In the genomic region with DNA sequence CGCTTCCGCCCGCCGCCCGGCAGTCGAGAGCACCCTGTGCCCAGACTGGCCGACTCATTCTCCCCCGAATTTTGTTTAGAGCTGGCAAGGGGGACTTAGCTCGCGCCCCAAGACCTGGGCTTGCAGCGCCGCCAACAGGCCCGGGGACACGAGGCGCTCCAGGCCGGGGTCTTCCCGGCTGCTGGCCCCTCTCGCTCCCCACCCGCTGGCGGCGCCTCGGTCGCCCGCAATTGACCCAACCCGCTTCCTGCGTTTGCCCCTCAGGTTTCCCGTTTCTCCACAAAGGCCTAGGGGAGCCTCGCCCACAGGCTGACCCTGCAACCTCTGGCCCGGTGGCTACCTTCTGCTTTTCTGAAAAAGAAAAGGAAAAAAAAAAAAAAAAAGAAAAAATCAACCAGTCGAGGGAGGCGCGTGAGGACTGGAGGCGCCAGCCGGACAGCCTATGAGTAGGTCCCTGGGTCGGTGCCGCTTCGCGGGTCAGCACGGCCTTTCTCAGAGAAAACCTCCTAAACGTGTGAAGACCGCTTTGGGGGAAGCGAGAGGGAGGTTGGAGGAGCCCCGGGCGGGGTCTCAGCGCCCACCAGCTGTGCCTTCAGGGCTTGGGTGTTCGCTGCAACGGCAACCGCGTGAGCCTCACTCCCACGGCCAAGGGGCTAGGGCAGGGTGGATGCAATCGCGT, we compare ENCODE assay signal across 14 cellular contexts. TPM values are rescaled to one million over a fixed set of nuclear protein-coding genes. Genes with fewer than 3 reads are reported as not detected.
DNase-seq lines count a peak whose midpoint lies in the region; ATAC-seq and TF ChIP-seq lines count a peak whose summit lies in the region.
"Had no signal": no experiment of that assay in that cellular context is flagged by ENCODE, and none has a peak within 500 bp of the region (broad histone marks: within the 10 kb centered on the region; RNA-seq: fewer than 3 reads in every experiment).

No MANE protein-coding gene starts in this region.

- H2BK12ac ChIP-seq in neuronal stem cell (ENCODE audit: low read length): no peak overlapping the region

- H2BK120ac ChIP-seq in neuronal stem cell (ENCODE audit: low read depth, low read length): no peak overlapping the region

- DNase-seq in ELF-1 (ENCODE audit: low read depth, low spot score) (peak; percentile 63), endothelial cell (ENCODE audit: low spot score) (peak; percentile 57), neuronal stem cell (ENCODE audit: low spot score) (no peak), ascending aorta (ENCODE audit: low spot score in 2 of 2) (no peak)
- DNase-seq in stimulated activated CD8-positive, alpha-beta memory T cell treated with anti-CD3 and anti-CD28 coated beads, Interleukin-4, amount 100 ng/mL, for 48 hours: no peak
- DNase-seq: midbrain; NCI-H2171 treated with DMSO at 0.1 percent for 48 hours; stimulated activated CD4-positive, alpha-beta T cell treated with anti-CD3 and anti-CD28 coated beads, Interleukin-4, amount 100 ng/mL, for 4 hours had no signal

- H3K27ac Mint-ChIP-seq in endothelial cell (ENCODE audit: unreplicated experiment): no peak overlapping the region

- no peaks in the 10 kb centered on the region for H3K79me1 ChIP-seq in neuronal stem cell (ENCODE audit: low read depth, low read length)

- H3K4me1 Mint-ChIP-seq in endothelial cell (ENCODE audit: unreplicated experiment): peaks cover 53% of the 10 kb centered on the region

- ATAC-seq in GM21360 (IDR thresholded peaks at IDR 0.05; ENCODE audit: unreplicated experiment): no peak
- ATAC-seq: activated CD4-positive, CD25-positive, alpha-beta regulatory T cell treated with anti-CD3 and anti-CD28 coated beads, Interleukin-2, amount 50 U/mL, for 24 hours had no signal

- no peak overlapping the region for H2AK5ac ChIP-seq in neuronal stem cell (ENCODE audit: low read depth, low read length)

- H3K9ac ChIP-seq in HUES48 (ENCODE audit: low read depth, low read length): no peak overlapping the region
- H3K9ac ChIP-seq in neuronal stem cell (ENCODE audit: low read depth, low read length, poor library complexity): no peak overlapping the region

- peaks cover 100% of the 10 kb centered on the region for H3K27me3 ChIP-seq in HUES48 (ENCODE audit: control insufficient read depth, insufficient read depth, low read length)
- peaks cover 46 to 98% (median 90%) of the 10 kb centered on the region in 3 experiments for H3K27me3 ChIP-seq in neuronal stem cell (ENCODE audit: control insufficient read depth in 3 of 3, insufficient read depth in 3 of 3, low read depth in 1 of 3, low read length in 3 of 3)
- H3K27me3 ChIP-seq in ascending aorta: peaks cover 59% of the 10 kb centered on the region

- TF ChIP-seq CTCF in endothelial cell (IDR thresholded peaks at IDR 0.05; ENCODE audit: unreplicated experiment) (no peak), ascending aorta (IDR thresholded peaks at IDR 0.05) (no peak)

- H3K9me3 ChIP-seq in HUES48 (ENCODE audit: control insufficient read depth, insufficient read depth, low read length) (no peaks in the 10 kb centered on the region), neuronal stem cell (replicated peaks in 1 of 2; ENCODE audit: control insufficient read depth in 2 of 2, insufficient read depth in 1 of 2, low read depth in 1 of 2, low read length in 2 of 2) (peaks cover 2 to 9% of the 10 kb centered on the region in 2 donors), ascending aorta (no peaks in the 10 kb centered on the region)

- H4K91ac ChIP-seq in neuronal stem cell (ENCODE audit: low read depth, low read length, poor library complexity): no peak overlapping the region

- H4K8ac ChIP-seq in neuronal stem cell (ENCODE audit: low read depth, low read length): no peak overlapping the region

- no peak overlapping the region for H2BK15ac ChIP-seq in neuronal stem cell (ENCODE audit: low read length)

- H3K9me3 Mint-ChIP-seq in endothelial cell (ENCODE audit: unreplicated experiment): no peaks in the 10 kb centered on the region

- peak overlapping the region; percentile 88 for H2AFZ ChIP-seq in neuronal stem cell (ENCODE audit: low read length)

- peak overlapping the region; percentile 60 for H3K18ac ChIP-seq in neuronal stem cell (ENCODE audit: low read length)

- H3K27me3 Mint-ChIP-seq in endothelial cell (ENCODE audit: unreplicated experiment): peaks cover 24% of the 10 kb centered on the region

- H3K4me1 ChIP-seq in HUES48 (ENCODE audit: control insufficient read depth, insufficient read depth, low read length): peaks cover 43% of the 10 kb centered on the region
- H3K4me1 ChIP-seq in neuronal stem cell (ENCODE audit: control insufficient read depth in 2 of 2, insufficient read depth in 1 of 2, low read depth in 1 of 2, low read length in 2 of 2): peaks cover 11 to 21% of the 10 kb centered on the region in 2 donors
- peaks cover 12 to 38% of the 10 kb centered on the region in 2 donors for H3K4me1 ChIP-seq in ascending aorta

- H3K36me3 Mint-ChIP-seq in endothelial cell (ENCODE audit: low read depth, unreplicated experiment): peaks cover 8% of the 10 kb centered on the region

- no peak overlapping the region for H3K4ac ChIP-seq in neuronal stem cell (ENCODE audit: low read length)

- WGBS in neuronal stem cell (ENCODE audit: extremely low coverage in 2 of 2, insufficient read length in 2 of 2, insufficient replicate concordance in 1 of 2), 2 donors: no CpG with 5 or more reads among the region's 52 CpGs

- peak overlapping the region; percentile 16; the same call in 1 of the 2 replicates for H3K4me3 ChIP-seq in HUES48 (ENCODE audit: low read depth, low read length)
- H3K4me3 ChIP-seq in neuronal stem cell (ENCODE audit: low read length in 2 of 2): peak overlapping the region in 1 of 2 donors; percentile 33
- H3K4me3 ChIP-seq in ascending aorta: no peak overlapping the region

- peak overlapping the region; percentile 37 for H3K4me3 Mint-ChIP-seq in endothelial cell (ENCODE audit: unreplicated experiment)

- no peak overlapping the region for H3K23ac ChIP-seq in neuronal stem cell (ENCODE audit: low read depth, low read length, poor library complexity)

- no peak overlapping the region for H2BK5ac ChIP-seq in neuronal stem cell (ENCODE audit: low read length)

- no peak overlapping the region for H3K14ac ChIP-seq in neuronal stem cell (ENCODE audit: low read length)

- peak overlapping the region; percentile 75 for H3K4me2 ChIP-seq in neuronal stem cell (ENCODE audit: insufficient read depth, low read length, poor library complexity, severe bottlenecking)

- intact Hi-C loops in ascending aorta (cut with DNase I): loop anchor here (5.0 kb wide), 1 partner anchor 388 kb away; no protein-coding TSS in a partner anchor

- H3K27ac ChIP-seq in HUES48 (ENCODE audit: low read depth, low read length): no peak overlapping the region
- no peak overlapping the region for H3K27ac ChIP-seq in neuronal stem cell (replicated peaks; ENCODE audit: low read length)
- H3K27ac ChIP-seq in ascending aorta: no peak overlapping the region
- H3K27ac ChIP-seq: C4-2B had no signal

- H3K36me3 ChIP-seq in HUES48 (ENCODE audit: control insufficient read depth, insufficient read depth, low read length): no peaks in the 10 kb centered on the region
- no peaks in the 10 kb centered on the region for H3K36me3 ChIP-seq in neuronal stem cell (replicated peaks in 1 of 2; ENCODE audit: control insufficient read depth in 2 of 2, insufficient read depth in 2 of 2, low read length in 2 of 2)
- H3K36me3 ChIP-seq in ascending aorta: no peaks in the 10 kb centered on the region

RNA-seq across cellular contexts. Expression of gene FOXL2, which starts 7.2 kb away (rescaled TPM):
- total RNA-seq in endothelial cell (ENCODE audit: unreplicated experiment): 6.8 TPM
- polyA plus RNA-seq in neuronal stem cell (2013, experiment 1 of 2): 0.04 TPM
- polyA plus RNA-seq in neuronal stem cell (2013, experiment 2 of 2): 0.04 TPM
- not detected for total RNA-seq in ascending aorta
- total RNA-seq: G401, HT-29 had no signal

RNA-seq across cellular contexts. Expression of gene FOXL2NB, which starts 7.3 kb away (rescaled TPM):
- 13.2 TPM for total RNA-seq in endothelial cell (ENCODE audit: unreplicated experiment)
- 0.01 TPM for polyA plus RNA-seq in neuronal stem cell (2013, experiment 1 of 2)
- not detected for polyA plus RNA-seq in neuronal stem cell (2013, experiment 2 of 2)
- total RNA-seq in ascending aorta: not detected
- total RNA-seq: HT-29 had no signal

Comparison
In these comparisons a context has a peak if more than half of its experiments do, and no peak if none do; other contexts are left out.
1. DNase-seq: peak in ELF-1 (single experiment) and endothelial cell (single experiment); none in neuronal stem cell (single experiment), ascending aorta (0 of 2) and stimulated activated CD8-positive, alpha-beta memory T cell treated with anti-CD3 and anti-CD28 coated beads, Interleukin-4, amount 100 ng/mL, for 48 hours (single experiment).
2. RNA of gene FOXL2NB, which starts 7.3 kb away (total RNA-seq): 13.2 TPM in endothelial cell (single experiment); not detected in ascending aorta (single experiment); every median in the first group is over 10 times any median in the second.